In genomic region chr18:42048150-42048549, GRCh38 we compare ENCODE assay signal across 9 cellular contexts.
DNase-seq lines count a peak whose midpoint lies in the region; ATAC-seq and TF ChIP-seq lines count a peak whose summit lies in the region.
"Had no signal": no experiment of that assay in that cellular context is flagged by ENCODE, and none has a peak within 500 bp of the region (broad histone marks: within the 10 kb centered on the region; RNA-seq: fewer than 3 reads in every experiment).

No MANE protein-coding gene starts in this region.

- 73 to 88% methylated on average over 2 of the region's 2 CpGs for WGBS in testis, 2 donors

- no peaks in the 10 kb centered on the region for H3K4me1 ChIP-seq in testis

- TF ChIP-seq CTCF in kidney epithelial cell (IDR thresholded peaks at IDR 0.05; ENCODE audit: insufficient read depth, low read length, poor library complexity, severe bottlenecking): no peak
- TF ChIP-seq CTCF in testis (IDR thresholded peaks at IDR 0.05): no peak

- H3K27me3 ChIP-seq in kidney epithelial cell (ENCODE audit: control insufficient read depth, insufficient read depth, low read length) (no peaks in the 10 kb centered on the region), testis (no peaks in the 10 kb centered on the region)

- in situ Hi-C loops in ACHN (cut with HindIII; ENCODE audit: low pct_ligation_motif_present, low pct_unique_long_range_greater_than_20kb, low sequenced_read_pairs): no loop called here

- no peaks in the 10 kb centered on the region for H3K9me3 ChIP-seq in testis

- DNase-seq in ACHN: peak; percentile 68
- peak; percentile 3 for DNase-seq in HuH-7 (ENCODE audit: low spot score)
- DNase-seq in amniotic epithelial cell (ENCODE audit: low read depth): peak; percentile 93
- DNase-seq in kidney epithelial cell (ENCODE audit: low read depth): peak; percentile 78
- DNase-seq in testis: no peak
- DNase-seq: naive B cell had no signal

- no peak overlapping the region for H3K27ac ChIP-seq in testis

- no peaks in the 10 kb centered on the region for H3K36me3 ChIP-seq in kidney epithelial cell (ENCODE audit: control insufficient read depth, insufficient read depth, low read length)
- H3K36me3 ChIP-seq in testis (ENCODE audit: low read depth, missing control alignments): no peaks in the 10 kb centered on the region

- no peak for TF ChIP-seq POLR2A in testis (IDR thresholded peaks at IDR 0.05)

- H3K4me3 ChIP-seq in kidney epithelial cell (ENCODE audit: low read depth, low read length) (no peak overlapping the region), testis (no peak overlapping the region)

- ATAC-seq in HG03469 (IDR thresholded peaks at IDR 0.05; ENCODE audit: unreplicated experiment) (no peak), GM19455 (IDR thresholded peaks at IDR 0.05; ENCODE audit: unreplicated experiment) (no peak), HG02623 (IDR thresholded peaks at IDR 0.05; ENCODE audit: unreplicated experiment) (no peak)

- intact Hi-C loops in testis (cut with DNase I; ENCODE audit: low total_unique reads): no loop called here
